15 cellular contexts compared by ENCODE assay signal in genomic region chr16:1710811-1711507, GRCh38.
"Had no signal": no experiment of that assay in that cellular context is flagged by ENCODE, and none has a peak within 500 bp of the region (broad histone marks: within the 10 kb centered on the region; RNA-seq: fewer than 3 reads in every experiment).

No MANE protein-coding gene starts in this region.

- H2AFZ ChIP-seq: parathyroid adenoma had no signal

- DNase-seq: activated CD4-positive, alpha-beta memory T cell treated with anti-CD3 and anti-CD28 coated beads for 36 hours; activated CD4-positive, alpha-beta T cell treated with anti-CD3 and anti-CD28 coated beads for 36 hours; activated naive CD4-positive, alpha-beta T cell treated with anti-CD3 and anti-CD28 coated beads, Interleukin-2, amount 10 ng/mL, durations not matched to agents 7 days and 5 days; activated T-cell treated with anti-CD3 and anti-CD28 coated beads for 4 hours; head of caudate nucleus; kidney; mammary epithelial cell; stimulated activated naive CD8-positive, alpha-beta T cell treated with anti-CD3 and anti-CD28 coated beads, Interleukin-15, Interleukin-2, amounts not matched to agents 100 U/mL and 50 U/mL, for 24 hours; T-helper 17 cell; testis had no signal

- H3K36me3 ChIP-seq: breast epithelium, neutrophil had no signal

- H3K27me3 ChIP-seq: breast epithelium, left lung, neutrophil, testis had no signal

- H3K9ac ChIP-seq: parathyroid adenoma had no signal

- ATAC-seq: activated CD4-positive, alpha-beta T cell treated with anti-CD3 and anti-CD28 coated beads for 36 hours; left lung; stimulated activated naive CD8-positive, alpha-beta T cell treated with anti-CD3 and anti-CD28 coated beads, Interleukin-15, Interleukin-2, amounts not matched to agents 100 U/mL and 50 U/mL, for 24 hours; T-helper 17 cell had no signal

- H3K27ac ChIP-seq: breast epithelium, coronary artery, left lung, neutrophil, parathyroid adenoma, testis had no signal

- H3K4me3 ChIP-seq: breast epithelium, coronary artery, left lung, testis had no signal

- H3K9me3 ChIP-seq: breast epithelium, left lung, neutrophil, testis had no signal
